Comparison of ENCODE assay signal across 22 cellular contexts in genomic region chr2:217414429-217414828, GRCh38.
"Had no signal": no experiment of that assay in that cellular context is flagged by ENCODE, and none has a peak within 500 bp of the region (broad histone marks: within the 10 kb centered on the region; RNA-seq: fewer than 3 reads in every experiment).

No MANE protein-coding gene starts in this region.

- H3K4me1 ChIP-seq: colonic mucosa, left lung, lower lobe of right lung had no signal

- H3K27ac ChIP-seq: adrenal gland, ascending aorta, cardiac muscle cell, foreskin keratinocyte, left lung, lower lobe of right lung, ovary had no signal

- H3K4me3 ChIP-seq: adrenal gland, ascending aorta, cardiac muscle cell, colonic mucosa, left lung, lower lobe of right lung, mucosa of descending colon, ovary had no signal

- H3K36me3 ChIP-seq: adrenal gland, ascending aorta, cardiac muscle cell, colonic mucosa, left lung, lower lobe of right lung, ovary had no signal

- ATAC-seq: activated CD4-positive, alpha-beta T cell treated with anti-CD3 and anti-CD28 coated beads for 36 hours; activated CD8-positive, alpha-beta T cell treated with anti-CD3 and anti-CD28 coated beads, Interleukin-2, amount 10 ng/mL, durations not matched to agents 7 days and 5 days; foreskin keratinocyte; left lung; lower lobe of right lung; mucosa of descending colon; sciatic nerve; stimulated activated effector memory CD8-positive, alpha-beta T cell treated with anti-CD3 and anti-CD28 coated beads, Interleukin-12 subunit alpha, Interleukin-12 subunit beta, amount 100 ng/mL, for 72 hours had no signal

- DNase-seq: activated CD4-positive, alpha-beta T cell treated with anti-CD3 and anti-CD28 coated beads for 36 hours; activated CD4-positive, CD25-positive, alpha-beta regulatory T cell; activated CD8-positive, alpha-beta T cell treated with anti-CD3 and anti-CD28 coated beads, Interleukin-2, amount 10 ng/mL, durations not matched to agents 7 days and 5 days; activated effector memory CD4-positive, alpha-beta T cell treated with Interleukin-2 at 50 U/mL for 16 hours; activated naive CD4-positive, alpha-beta T cell treated with Interleukin-2 at 50 U/mL for 16 hours; adrenal gland; cerebellar nuclear complex; colonic mucosa; effector memory CD4-positive, alpha-beta T cell; foreskin keratinocyte; left lung; lower lobe of right lung; mucosa of descending colon; nephron progenitor cell; ovary; small intestine; stimulated activated CD4-positive, alpha-beta T cell treated with anti-CD3 and anti-CD28 coated beads, Interleukin-4, amount 100 ng/mL, for 24 hours; T-helper 1 cell had no signal

- H3K27me3 ChIP-seq: adrenal gland, ascending aorta, cardiac muscle cell, colonic mucosa, foreskin keratinocyte, ovary had no signal

- H3K9me3 ChIP-seq: adrenal gland, ascending aorta, colonic mucosa, left lung, lower lobe of right lung, mucosa of descending colon, ovary had no signal
